8 cellular contexts compared by ENCODE assay signal in the genomic region with DNA sequence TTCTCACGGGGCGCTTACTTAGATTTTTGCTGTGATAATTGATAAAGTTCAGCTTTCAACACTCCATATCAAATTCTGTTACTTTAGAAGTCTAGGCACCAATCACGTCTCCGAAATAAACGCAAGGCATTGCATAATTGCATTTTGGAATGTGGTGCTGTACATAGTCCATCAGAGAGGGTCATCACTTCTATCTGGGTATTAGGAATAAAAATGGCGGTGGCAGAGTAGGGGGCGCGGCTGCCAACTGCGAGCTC. TPM values are rescaled to one million over a fixed set of nuclear protein-coding genes. Genes with fewer than 3 reads are reported as not detected.
DNase-seq lines count a peak whose midpoint lies in the region; ATAC-seq and TF ChIP-seq lines count a peak whose summit lies in the region.

No MANE protein-coding gene starts in this region.

- no peak for ATAC-seq in CD8-positive, alpha-beta T cell
- ATAC-seq in GM21786 (IDR thresholded peaks at IDR 0.05; ENCODE audit: unreplicated experiment) (no peak), GM18867 (IDR thresholded peaks at IDR 0.05; ENCODE audit: unreplicated experiment) (no peak), GM21717 (IDR thresholded peaks at IDR 0.05; ENCODE audit: unreplicated experiment) (no peak)

- peaks cover 5% of the 10 kb centered on the region; the same call in 1 of the 2 replicates for H4K20me1 ChIP-seq in PC-9 (ENCODE audit: insufficient read depth)

- peaks cover 21% of the 10 kb centered on the region; the same call in 1 of the 2 replicates for H3F3A ChIP-seq in PC-9 (ENCODE audit: insufficient read depth, low read depth)

- DNase-seq in CD8-positive, alpha-beta T cell = no peak
- no peak for DNase-seq in PC-9
- DNase-seq in endothelial cell (ENCODE audit: low spot score) = no peak
- no peak for DNase-seq in osteocyte (ENCODE audit: extremely low spot score, unreplicated experiment)
- no peak for DNase-seq in GM10266 (ENCODE audit: extremely low spot score)

- TF ChIP-seq CTCF in CD8-positive, alpha-beta T cell (IDR thresholded peaks at IDR 0.05) = no peak
- TF ChIP-seq CTCF in PC-9 (conservative IDR thresholded peaks at IDR 0.05) = no peak
- TF ChIP-seq CTCF in endothelial cell (IDR thresholded peaks at IDR 0.05; ENCODE audit: unreplicated experiment) = no peak
- TF ChIP-seq CTCF in osteocyte (IDR thresholded peaks at IDR 0.05) = no peak
- no peak for TF ChIP-seq CTCF in GM10266 (IDR thresholded peaks at IDR 0.05; ENCODE audit: control insufficient read depth, insufficient read depth, low read depth, missing control alignments)

- no peak overlapping the region for H3K27ac ChIP-seq in CD8-positive, alpha-beta T cell (ENCODE audit: low read depth, low read length)
- no peak overlapping the region for H3K27ac ChIP-seq in PC-9

- H3K27me3 Mint-ChIP-seq in CD8-positive, alpha-beta T cell (ENCODE audit: low read depth) = no peaks in the 10 kb centered on the region
- H3K27me3 Mint-ChIP-seq in endothelial cell (ENCODE audit: unreplicated experiment) (peaks cover 30% of the 10 kb centered on the region), osteocyte (ENCODE audit: unreplicated experiment) (no peaks in the 10 kb centered on the region)

- no peaks in the 10 kb centered on the region for H3K36me3 ChIP-seq in CD8-positive, alpha-beta T cell (ENCODE audit: insufficient read depth, low read length)
- no peaks in the 10 kb centered on the region for H3K36me3 ChIP-seq in PC-9 (ENCODE audit: low read depth)

- H3K9me2 ChIP-seq in PC-9 (ENCODE audit: insufficient read depth) = no peaks in the 10 kb centered on the region

- no TSS peak for BruUV-seq in PC-9 (replicated peaks; lab: Mats Ljungman, UMichigan)

- peaks cover 43% of the 10 kb centered on the region for H3K79me2 ChIP-seq in PC-9 (ENCODE audit: low read depth)

- peaks cover 15% of the 10 kb centered on the region for H3K36me3 Mint-ChIP-seq in CD8-positive, alpha-beta T cell
- H3K36me3 Mint-ChIP-seq in endothelial cell (ENCODE audit: low read depth, unreplicated experiment) (peaks cover 26% of the 10 kb centered on the region), osteocyte (ENCODE audit: unreplicated experiment) (peaks cover 17% of the 10 kb centered on the region)

- CTCF ChIA-PET in CD8-positive, alpha-beta T cell (lab: Charles Lee) = no interaction called here
- CTCF ChIA-PET in PC-9 (lab: Charles Lee) = no interaction called here

- H3K9me3 ChIP-seq in CD8-positive, alpha-beta T cell (ENCODE audit: low read length) = no peaks in the 10 kb centered on the region
- H3K9me3 ChIP-seq in PC-9 (ENCODE audit: insufficient read depth, low read depth) = no peaks in the 10 kb centered on the region

- intact Hi-C loops in CD8-positive, alpha-beta T cell (cut with DNase I, micrococcal nuclease) = loop anchor here (1.0 to 10.0 kb wide), 9 partner anchors 81 to 561 kb away; partner anchors contain the start of genes NISCH (in 2 of the 2), PBRM1 (in 2 of the 2), SPCS1 (in 2 of the 2) and ABHD14A (in 1 of the 2)
- intact Hi-C loops in PC-9 (cut with micrococcal nuclease; ENCODE audit: unreplicated experiment) = no loop called here

- peak overlapping the region; percentile 98 for H3K27ac Mint-ChIP-seq in CD8-positive, alpha-beta T cell
- H3K27ac Mint-ChIP-seq in endothelial cell (ENCODE audit: unreplicated experiment) = peak overlapping the region; percentile 61
- H3K27ac Mint-ChIP-seq in osteocyte (ENCODE audit: unreplicated experiment) = peak overlapping the region; percentile 54

- H3K27me3 ChIP-seq in CD8-positive, alpha-beta T cell (ENCODE audit: insufficient read depth, low read length) = no peaks in the 10 kb centered on the region
- no peaks in the 10 kb centered on the region for H3K27me3 ChIP-seq in PC-9 (ENCODE audit: insufficient read depth, low read depth)

- H3K4me3 Mint-ChIP-seq in CD8-positive, alpha-beta T cell = peak overlapping the region; percentile 99
- peak overlapping the region; percentile 86 for H3K4me3 Mint-ChIP-seq in endothelial cell (ENCODE audit: unreplicated experiment)
- H3K4me3 Mint-ChIP-seq in osteocyte (ENCODE audit: unreplicated experiment) = peak overlapping the region; percentile 99

- POLR2A ChIA-PET in CD8-positive, alpha-beta T cell (lab: Charles Lee) = interaction anchor here (0.6 to 1.1 kb wide), 4 partner anchors 25 to 479 kb away, joined by 3 to 4 read pairs (median 3); partner anchors contain the start of gene DUSP7
- POLR2A ChIA-PET in PC-9 (lab: Charles Lee; ENCODE audit: unreplicated experiment) = interaction anchor here (0.5 to 1.0 kb wide), 15 partner anchors 10 to 319 kb away, joined by 3 to 30 read pairs (median 7); partner anchors contain the start of gene TNNC1

- H2AFZ ChIP-seq in PC-9 = no peak overlapping the region

- no peaks in the 10 kb centered on the region for H3K9me3 Mint-ChIP-seq in CD8-positive, alpha-beta T cell
- no peaks in the 10 kb centered on the region for H3K9me3 Mint-ChIP-seq in endothelial cell (ENCODE audit: unreplicated experiment)
- H3K9me3 Mint-ChIP-seq in osteocyte (ENCODE audit: unreplicated experiment) = no peaks in the 10 kb centered on the region

- H3K4me1 ChIP-seq in CD8-positive, alpha-beta T cell (ENCODE audit: insufficient read depth, low read length) = peaks cover 41% of the 10 kb centered on the region
- H3K4me1 ChIP-seq in PC-9 (replicated peaks; ENCODE audit: insufficient read depth) = peaks cover 28% of the 10 kb centered on the region

- H3K4me1 Mint-ChIP-seq in CD8-positive, alpha-beta T cell (ENCODE audit: low read depth) = peaks cover 50% of the 10 kb centered on the region
- H3K4me1 Mint-ChIP-seq in endothelial cell (ENCODE audit: unreplicated experiment) (peaks cover 29% of the 10 kb centered on the region), osteocyte (ENCODE audit: unreplicated experiment) (peaks cover 48% of the 10 kb centered on the region)

- H3K4me2 ChIP-seq in PC-9 = peak overlapping the region; percentile 71

- H3K4me3 ChIP-seq in CD8-positive, alpha-beta T cell (ENCODE audit: low read depth, low read length) = peak overlapping the region; percentile 42
- H3K4me3 ChIP-seq in PC-9 = peak overlapping the region; percentile 46; the same call in 1 of the 2 replicates

RNA-seq across cellular contexts. Expression of gene UQCC5, which starts 0.4 kb away (rescaled TPM):
- 1 to 10 TPM; 5.2 to 6.8 TPM for total RNA-seq in CD8-positive, alpha-beta T cell
- 13.3 and 16.5 TPM in 2 replicates for total RNA-seq in PC-9 (2021)
- total RNA-seq in endothelial cell (ENCODE audit: unreplicated experiment) = 13.3 TPM
- 18.4 and 18.6 TPM in 2 replicates for total RNA-seq in osteocyte

RNA-seq across cellular contexts. Expression of gene NT5DC2, which starts 2.4 kb away (rescaled TPM):
- 1 to 10 TPM; 4.8 to 6.7 TPM for total RNA-seq in CD8-positive, alpha-beta T cell
- total RNA-seq in PC-9 (2021) (172 and 215 TPM in 2 replicates), endothelial cell (ENCODE audit: unreplicated experiment) (252 TPM), osteocyte (178 and 188 TPM in 2 replicates)

RNA-seq across cellular contexts. Expression of gene STAB1, which starts 40.9 kb away (rescaled TPM):
- under 1 TPM; 0.33 to 0.46 TPM for total RNA-seq in CD8-positive, alpha-beta T cell
- total RNA-seq in PC-9 (2021) (0.04 TPM in 1 of 2 replicates, not detected in the other), endothelial cell (ENCODE audit: unreplicated experiment) (866 TPM), osteocyte (not detected in 2 replicates)

Comparison
In these comparisons a context has a peak if more than half of its experiments do, and no peak if none do; other contexts are left out.
1. RNA of gene NT5DC2, which starts 2.4 kb away (total RNA-seq): 252 TPM in endothelial cell (single experiment), 172 to 215 TPM in PC-9 and 178 to 188 TPM in osteocyte; 4.8 to 6.7 TPM in CD8-positive, alpha-beta T cell; every median in the first group is over 10 times any median in the second.
2. RNA of gene STAB1, which starts 40.9 kb away (total RNA-seq): 866 TPM in endothelial cell (single experiment); 0.33 to 0.46 TPM in CD8-positive, alpha-beta T cell, 0.04 TPM in PC-9 and not detected in osteocyte; every median in the first group is over 100 times any median in the second.
3. Peak in every context shown above with its lines, with median percentiles within 50 percentile points of each other: H3K27ac Mint-ChIP-seq and H3K4me3 Mint-ChIP-seq.